ENCODE assay signal across 8 cellular contexts in genomic region chr4:169621754-169622481, GRCh38. TPM values are rescaled to one million over a fixed set of nuclear protein-coding genes. Genes with fewer than 3 reads are reported as not detected.
DNase-seq lines count a peak whose midpoint lies in the region; ATAC-seq and TF ChIP-seq lines count a peak whose summit lies in the region.

No MANE protein-coding gene starts in this region.

- ATAC-seq in HG03354 (IDR thresholded peaks at IDR 0.05; ENCODE audit: poor library complexity, severe bottlenecking, unreplicated experiment) (peak; percentile 9), GM19455 (IDR thresholded peaks at IDR 0.05; ENCODE audit: unreplicated experiment) (no peak), HG02884 (IDR thresholded peaks at IDR 0.05; ENCODE audit: unreplicated experiment) (no peak)

- H3K27ac Mint-ChIP-seq in endodermal cell, result peak overlapping the region; percentile 72
- H3K27ac Mint-ChIP-seq in osteocyte (ENCODE audit: unreplicated experiment), result peak overlapping the region; percentile 72

- peak overlapping the region; percentile 98 for H3K4me3 ChIP-seq in endodermal cell (ENCODE audit: low read length)

- peak overlapping the region; percentile 98 for H3K9ac ChIP-seq in endodermal cell (ENCODE audit: extremely low read depth, low read length, poor library complexity, severe bottlenecking)

- WGBS in endodermal cell (ENCODE audit: insufficient coverage in 1 of 2, insufficient read length in 1 of 2), 2 experiments, result 48% methylated on average over 5 of the region's 6 CpGs; no CpG with 5 or more reads in 1 of the 2 experiments

- no peaks in the 10 kb centered on the region for H3K36me3 Mint-ChIP-seq in endodermal cell (ENCODE audit: low read depth)
- peaks cover 5% of the 10 kb centered on the region for H3K36me3 Mint-ChIP-seq in osteocyte (ENCODE audit: unreplicated experiment)

- no peaks in the 10 kb centered on the region for H3K36me3 ChIP-seq in endodermal cell (ENCODE audit: control insufficient read depth, insufficient read depth, low read length)

- H3K9me3 Mint-ChIP-seq in endodermal cell (no peaks in the 10 kb centered on the region), osteocyte (ENCODE audit: unreplicated experiment) (no peaks in the 10 kb centered on the region)

- TF ChIP-seq CTCF in endodermal cell (conservative IDR thresholded peaks at IDR 0.05), result no peak
- no peak for TF ChIP-seq CTCF in osteocyte (IDR thresholded peaks at IDR 0.05)

- H3K4me3 Mint-ChIP-seq in endodermal cell (peak overlapping the region; percentile 96), osteocyte (ENCODE audit: unreplicated experiment) (peak overlapping the region; percentile 91)

- no peak overlapping the region for H3K27ac ChIP-seq in endodermal cell (ENCODE audit: low read depth, low read length)

- DNase-seq in EL (peak; percentile 65), SW480 (ENCODE audit: low spot score) (peak; percentile 83), endodermal cell (no peak), osteocyte (ENCODE audit: extremely low spot score, unreplicated experiment) (no peak), anterior cingulate cortex (lab: John Stamatoyannopoulos, UW) (no peak)

- H3K27me3 ChIP-seq in endodermal cell (ENCODE audit: control insufficient read depth, insufficient read depth, low read length, poor library complexity, severe bottlenecking), result no peaks in the 10 kb centered on the region

- peaks cover 25% of the 10 kb centered on the region for H3K4me1 Mint-ChIP-seq in endodermal cell
- peaks cover 29% of the 10 kb centered on the region for H3K4me1 Mint-ChIP-seq in osteocyte (ENCODE audit: unreplicated experiment)

- H3K4me1 ChIP-seq in endodermal cell (ENCODE audit: control insufficient read depth, insufficient read depth, low read length), result peaks cover 2% of the 10 kb centered on the region

- H3K27me3 Mint-ChIP-seq in endodermal cell (ENCODE audit: insufficient read depth), result no peaks in the 10 kb centered on the region
- no peaks in the 10 kb centered on the region for H3K27me3 Mint-ChIP-seq in osteocyte (ENCODE audit: unreplicated experiment)

- H3K9me3 ChIP-seq in endodermal cell (ENCODE audit: control insufficient read depth, low read length), result no peaks in the 10 kb centered on the region

RNA-seq across cellular contexts. Expression of gene CLCN3, which starts 1.5 kb away (rescaled TPM):
- total RNA-seq in endodermal cell (10 to 100 TPM; 36.4 to 43.8 TPM), osteocyte (38.0 and 42.9 TPM in 2 replicates)
- polyA plus RNA-seq in endodermal cell (2013, experiment 1 of 2), result 34.4 TPM
- 33.2 TPM for polyA plus RNA-seq in endodermal cell (2013, experiment 2 of 2)

RNA-seq across cellular contexts. Expression of gene NEK1, which starts 9.5 kb away (rescaled TPM):
- total RNA-seq in endodermal cell (10 to 100 TPM; 12.2 to 15.1 TPM), osteocyte (17.7 and 18.4 TPM in 2 replicates)
- 11.4 TPM for polyA plus RNA-seq in endodermal cell (2013, experiment 1 of 2)
- polyA plus RNA-seq in endodermal cell (2013, experiment 2 of 2), result 11.9 TPM

Comparison
In these comparisons a context has a peak if more than half of its experiments do, and no peak if none do; other contexts are left out.
1. DNase-seq: peak in EL (single experiment) and SW480 (single experiment); none in endodermal cell (single experiment), osteocyte (single experiment) and anterior cingulate cortex (0 of 58).